ENCODE assay signal across 8 cellular contexts in the genomic region with DNA sequence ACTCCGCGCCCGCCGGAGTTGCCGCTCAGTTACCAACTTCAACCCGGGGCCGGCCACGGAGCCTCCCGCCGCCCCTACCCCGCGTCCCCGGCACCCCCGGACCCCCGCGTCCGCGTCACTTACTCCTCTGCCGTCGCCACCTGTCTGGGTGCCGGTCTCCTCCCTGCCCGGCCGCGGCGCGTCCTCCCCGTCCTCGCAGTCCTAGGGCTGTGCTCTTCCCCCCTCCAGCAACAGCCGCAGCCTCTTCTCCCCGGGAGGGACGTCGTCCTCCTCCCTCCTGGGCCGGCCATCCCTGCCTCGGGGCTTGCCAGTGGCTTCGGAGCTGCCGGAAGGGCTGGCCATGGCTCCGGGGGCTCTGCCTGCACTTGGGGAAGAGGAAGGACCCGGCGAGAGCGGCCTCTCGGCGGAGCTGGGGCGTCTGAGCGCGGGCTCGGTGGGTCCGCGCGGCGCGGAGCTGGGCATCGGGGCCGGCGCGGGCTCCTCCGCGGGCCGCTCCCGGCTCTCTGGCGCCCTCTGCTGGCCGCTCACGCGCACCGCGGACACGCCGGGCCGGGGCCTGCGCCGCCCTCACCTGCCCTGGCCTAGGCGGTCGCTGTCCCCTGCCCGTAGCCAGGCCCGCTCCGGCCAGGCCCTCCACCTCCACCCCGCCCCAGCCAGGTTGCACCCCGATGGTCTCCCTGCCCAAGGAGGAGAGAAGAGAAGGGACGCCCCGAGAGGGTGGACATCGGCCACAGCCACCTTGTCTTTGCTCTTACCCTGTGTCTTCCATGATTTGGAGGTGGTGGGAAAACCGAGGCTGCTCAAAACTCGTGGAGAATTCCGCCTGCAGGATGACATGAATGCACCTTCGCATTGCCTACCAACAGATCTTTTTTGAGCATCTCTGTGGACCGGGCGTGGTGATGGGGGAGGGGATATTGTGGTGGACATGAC. TPM values are rescaled to one million over a fixed set of nuclear protein-coding genes. Genes with fewer than 3 reads are reported as not detected.
DNase-seq lines count a peak whose midpoint lies in the region; ATAC-seq and TF ChIP-seq lines count a peak whose summit lies in the region.
"Not testable (repeated sequence)": the region's sequence is repeated elsewhere in the genome, so short reads cannot be mapped to it uniquely, and the experiment has no call there.

No MANE protein-coding gene starts in this region.

- intact Hi-C loops in tibial artery (cut with DNase I; ENCODE audit: low total_unique reads), result not testable (repeated sequence)

- H3K36me3 ChIP-seq in DND-41 (ENCODE audit: insufficient read depth, low read length); SJSA1; tibial artery: not testable (repeated sequence)

- H3K4me1 ChIP-seq in DND-41 (ENCODE audit: insufficient read depth, low read length); SJSA1 (replicated peaks); tibial artery: not testable (repeated sequence)

- H3K4me3 ChIP-seq in DND-41 (ENCODE audit: low read depth in 1 of 2, low read length in 2 of 2) (peak overlapping the region in 1 of 2 experiments; percentile 54; a peak in 2 of 4 replicates), SJSA1 (peak overlapping the region; percentile 16; the same call in 1 of the 2 replicates), skeletal muscle cell (ENCODE audit: low read depth, low read length) (peak overlapping the region; percentile 43), tibial artery (peak overlapping the region; percentile 43 to 56)

- H3K79me2 ChIP-seq in DND-41 (ENCODE audit: insufficient read depth, low read length), result not testable (repeated sequence)

- peak overlapping the region; percentile 39; the same call in 1 of the 2 replicates for H3K9ac ChIP-seq in DND-41 (ENCODE audit: low read depth, low read length)

- H3K9me3 ChIP-seq in DND-41 (ENCODE audit: insufficient read depth, low read length, severe bottlenecking); SJSA1 (replicated peaks); tibial artery: not testable (repeated sequence)

- peak; percentile 70 for TF ChIP-seq CTCF in DND-41 (IDR thresholded peaks at IDR 0.05; ENCODE audit: borderline replicate concordance, extremely low read depth, low read length, poor library complexity, severe bottlenecking)
- TF ChIP-seq CTCF in tibial artery (IDR thresholded peaks at IDR 0.05), result peak; percentile 54 to 93

- peak; percentile 57 for DNase-seq in DND-41
- DNase-seq in LHCN-M2 (ENCODE audit: low read depth), result peak; percentile 9
- DNase-seq in SJSA1 (ENCODE audit: low read depth in 1 of 2, low spot score in 2 of 2), result peak in 1 of 2 experiments; percentile 25
- peak; percentile 81 for DNase-seq in activated T-cell treated with anti-CD3 and anti-CD28 coated beads, Interleukin-2, amount 50 U/mL, for 1 hour
- DNase-seq in effector CD4-positive, alpha-beta T cell, result peak; percentile 59
- DNase-seq in kidney glomerular epithelial cell (lab: John Stamatoyannopoulos, UW), result peak; percentile 9
- DNase-seq in skeletal muscle cell (ENCODE audit: low read depth), result not testable (repeated sequence)
- DNase-seq in tibial artery, result peak in 1 of 2 donors; percentile 67

- peak overlapping the region; percentile 45 for H2AFZ ChIP-seq in DND-41 (ENCODE audit: low read depth, low read length)

- H3K4me2 ChIP-seq in DND-41 (ENCODE audit: insufficient read depth, low read length), result peak overlapping the region; percentile 82

- H3K27ac ChIP-seq in DND-41 (ENCODE audit: low read length); SJSA1; tibial artery: not testable (repeated sequence)

- not testable (repeated sequence) for H4K20me1 ChIP-seq in DND-41 (ENCODE audit: insufficient read depth, low read length)

- peak; percentile 82 for ATAC-seq in DND-41 (ENCODE audit: insufficient read depth, low read depth)

- H3K27me3 ChIP-seq in DND-41 (ENCODE audit: insufficient read depth, low read length, poor library complexity); SJSA1 (replicated peaks): not testable (repeated sequence)
- peaks cover 0 to 31% of the 10 kb centered on the region in 2 donors for H3K27me3 ChIP-seq in tibial artery

RNA-seq across cellular contexts. Expression of gene TRH, which starts 28.4 kb away (rescaled TPM):
- not detected in 2 replicates for total RNA-seq in LHCN-M2 (2014; rRNA removed)
- polyA plus RNA-seq in LHCN-M2 (2012), result 0.07 TPM
- not detected in 2 replicates for total RNA-seq in SJSA1 (2014; rRNA removed; shearing (Covaris generic))
